11 cellular contexts compared by ENCODE assay signal in the genomic region with DNA sequence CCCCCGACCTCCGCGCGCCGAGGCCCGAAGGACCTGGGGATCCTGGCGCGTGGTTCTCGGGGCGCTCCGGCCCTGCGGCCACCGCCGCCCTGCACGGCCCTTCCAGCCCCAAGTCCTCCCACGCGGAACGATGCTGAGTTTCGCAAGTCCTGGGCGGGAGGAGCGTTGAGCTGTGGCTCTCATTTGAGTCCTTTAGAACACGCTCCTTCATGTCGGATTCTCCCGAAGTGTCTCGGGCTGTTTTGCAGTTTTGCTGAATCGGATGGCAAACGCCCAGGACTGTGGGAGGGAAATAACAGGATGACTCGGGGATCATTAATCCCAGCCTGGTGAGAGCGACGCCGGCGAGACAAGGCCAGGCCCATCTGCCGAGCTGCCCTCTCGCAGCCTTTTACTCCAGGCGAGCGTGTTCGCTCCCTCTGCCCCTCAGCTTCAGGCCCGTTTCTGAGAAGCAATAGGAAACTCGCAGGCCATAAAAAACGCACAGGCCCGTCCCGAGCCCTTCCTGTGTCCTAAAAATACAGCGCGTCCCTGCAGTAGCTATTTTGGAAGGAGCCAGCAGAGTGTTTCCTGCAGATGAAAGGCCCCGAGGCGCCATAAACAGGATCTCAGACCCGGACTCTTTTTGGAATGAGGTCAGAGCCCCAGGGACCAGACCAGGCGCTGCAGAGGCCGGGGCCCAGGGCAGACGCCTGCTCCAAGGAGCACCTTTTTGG.
DNase-seq lines count a peak whose midpoint lies in the region; ATAC-seq and TF ChIP-seq lines count a peak whose summit lies in the region.
"Had no signal": no experiment of that assay in that cellular context is flagged by ENCODE, and none has a peak within 500 bp of the region (broad histone marks: within the 10 kb centered on the region; RNA-seq: fewer than 3 reads in every experiment).

No MANE protein-coding gene starts in this region.

- H3K36me3 Mint-ChIP-seq in activated T-cell treated with anti-CD3 and anti-CD28 coated beads, Interleukin-2, amount 50 U/mL, for 24 hours (ENCODE audit: low read depth), result no peaks in the 10 kb centered on the region
- H3K36me3 Mint-ChIP-seq in activated T-cell treated with anti-CD3 and anti-CD28 coated beads, Interleukin-2, amount 50 U/mL, for 4 hours (ENCODE audit: insufficient read depth), result no peaks in the 10 kb centered on the region
- peaks cover 0 to 4% of the 10 kb centered on the region in 2 donors for H3K36me3 Mint-ChIP-seq in stimulated activated naive B cell treated with anti-CD40 and anti-IgM and Interleukin-4, amounts not matched to agents 10 μg/mL and 1 μg/mL and 100 μg/mL, for 72 hours
- H3K36me3 Mint-ChIP-seq: immature natural killer cell had no signal

- H2BK5ac ChIP-seq in neuronal stem cell (ENCODE audit: low read length), result no peak overlapping the region

- no peaks in the 10 kb centered on the region for H3K27me3 ChIP-seq in neuronal stem cell (ENCODE audit: control insufficient read depth in 3 of 3, insufficient read depth in 3 of 3, low read depth in 1 of 3, low read length in 3 of 3)
- H3K27me3 ChIP-seq in upper lobe of right lung, result no peaks in the 10 kb centered on the region

- H3K4me3 ChIP-seq in neuronal stem cell (ENCODE audit: low read length in 2 of 2) (no peak overlapping the region), upper lobe of right lung (peak overlapping the region; percentile 14)

- intact Hi-C loops in Right ventricle myocardium inferior (cut with DNase I), result loop anchor here (2.0 to 5.0 kb wide), 2 partner anchors 95 to 150 kb away; no protein-coding TSS in a partner anchor
- intact Hi-C loops in upper lobe of right lung (cut with DNase I), result no loop called here

- WGBS in neuronal stem cell (ENCODE audit: extremely low coverage in 2 of 2, insufficient read length in 2 of 2, insufficient replicate concordance in 1 of 2), 2 donors, result no CpG with 5 or more reads among the region's 50 CpGs

- peak overlapping the region; percentile 51 for H2BK120ac ChIP-seq in neuronal stem cell (ENCODE audit: low read depth, low read length)

- no peak overlapping the region for H4K91ac ChIP-seq in neuronal stem cell (ENCODE audit: low read depth, low read length, poor library complexity)

- H2BK12ac ChIP-seq in neuronal stem cell (ENCODE audit: low read length), result peak overlapping the region; percentile 69

- H3K9ac ChIP-seq in neuronal stem cell (ENCODE audit: low read depth, low read length, poor library complexity), result no peak overlapping the region

- no peaks in the 10 kb centered on the region for H3K79me1 ChIP-seq in neuronal stem cell (ENCODE audit: low read depth, low read length)

- H3K23ac ChIP-seq in neuronal stem cell (ENCODE audit: low read depth, low read length, poor library complexity), result no peak overlapping the region

- H3K9me3 ChIP-seq in neuronal stem cell (replicated peaks in 1 of 2; ENCODE audit: control insufficient read depth in 2 of 2, insufficient read depth in 1 of 2, low read depth in 1 of 2, low read length in 2 of 2), result peaks cover 2 to 18% of the 10 kb centered on the region in 2 donors
- H3K9me3 ChIP-seq in upper lobe of right lung, result no peaks in the 10 kb centered on the region

- TF ChIP-seq CTCF in upper lobe of right lung (IDR thresholded peaks at IDR 0.05), result no peak

- H3K9me3 Mint-ChIP-seq in activated T-cell treated with anti-CD3 and anti-CD28 coated beads, Interleukin-2, amount 50 U/mL, for 24 hours, result no peaks in the 10 kb centered on the region
- no peaks in the 10 kb centered on the region for H3K9me3 Mint-ChIP-seq in activated T-cell treated with anti-CD3 and anti-CD28 coated beads, Interleukin-2, amount 50 U/mL, for 4 hours
- H3K9me3 Mint-ChIP-seq in stimulated activated naive B cell treated with anti-CD40 and anti-IgM and Interleukin-4, amounts not matched to agents 10 μg/mL and 1 μg/mL and 100 μg/mL, for 72 hours, result peaks cover 11 to 12% of the 10 kb centered on the region in 2 donors
- H3K9me3 Mint-ChIP-seq: immature natural killer cell had no signal

- no peaks in the 10 kb centered on the region for H3K4me1 Mint-ChIP-seq in activated T-cell treated with anti-CD3 and anti-CD28 coated beads, Interleukin-2, amount 50 U/mL, for 24 hours (ENCODE audit: low read depth)
- H3K4me1 Mint-ChIP-seq in activated T-cell treated with anti-CD3 and anti-CD28 coated beads, Interleukin-2, amount 50 U/mL, for 4 hours (ENCODE audit: low read depth), result no peaks in the 10 kb centered on the region
- H3K4me1 Mint-ChIP-seq in stimulated activated naive B cell treated with anti-CD40 and anti-IgM and Interleukin-4, amounts not matched to agents 10 μg/mL and 1 μg/mL and 100 μg/mL, for 72 hours, result no peaks in the 10 kb centered on the region

- no peak overlapping the region for H3K4ac ChIP-seq in neuronal stem cell (ENCODE audit: low read length)

- no peak for ATAC-seq in activated T-cell treated with anti-CD3 and anti-CD28 coated beads, Interleukin-2, amount 50 U/mL, for 4 hours
- ATAC-seq in Right ventricle myocardium inferior (peak; percentile 70), upper lobe of right lung (peak; percentile 48)
- no peak for ATAC-seq in stimulated activated naive B cell treated with anti-CD40 and anti-IgM and Interleukin-4, amounts not matched to agents 10 μg/mL and 1 μg/mL and 100 μg/mL, for 72 hours (replicated peaks)

- H3K4me2 ChIP-seq in neuronal stem cell (ENCODE audit: insufficient read depth, low read length, poor library complexity, severe bottlenecking), result no peak overlapping the region

- no peak overlapping the region for H3K4me3 Mint-ChIP-seq in activated T-cell treated with anti-CD3 and anti-CD28 coated beads, Interleukin-2, amount 50 U/mL, for 24 hours
- no peak overlapping the region for H3K4me3 Mint-ChIP-seq in activated T-cell treated with anti-CD3 and anti-CD28 coated beads, Interleukin-2, amount 50 U/mL, for 4 hours
- no peak overlapping the region for H3K4me3 Mint-ChIP-seq in stimulated activated naive B cell treated with anti-CD40 and anti-IgM and Interleukin-4, amounts not matched to agents 10 μg/mL and 1 μg/mL and 100 μg/mL, for 72 hours
- H3K4me3 Mint-ChIP-seq: immature natural killer cell had no signal

- H4K8ac ChIP-seq in neuronal stem cell (ENCODE audit: low read depth, low read length), result no peak overlapping the region

- no peak overlapping the region for H3K14ac ChIP-seq in neuronal stem cell (ENCODE audit: low read length)

- H3K27me3 Mint-ChIP-seq in activated T-cell treated with anti-CD3 and anti-CD28 coated beads, Interleukin-2, amount 50 U/mL, for 24 hours, result peaks cover 5% of the 10 kb centered on the region
- no peaks in the 10 kb centered on the region for H3K27me3 Mint-ChIP-seq in activated T-cell treated with anti-CD3 and anti-CD28 coated beads, Interleukin-2, amount 50 U/mL, for 4 hours (ENCODE audit: low read depth)
- H3K27me3 Mint-ChIP-seq in stimulated activated naive B cell treated with anti-CD40 and anti-IgM and Interleukin-4, amounts not matched to agents 10 μg/mL and 1 μg/mL and 100 μg/mL, for 72 hours, result peaks cover 8 to 12% of the 10 kb centered on the region in 2 donors

- peak overlapping the region; percentile 85 for H2AK5ac ChIP-seq in neuronal stem cell (ENCODE audit: low read depth, low read length)

- no peak overlapping the region for H3K27ac Mint-ChIP-seq in activated T-cell treated with anti-CD3 and anti-CD28 coated beads, Interleukin-2, amount 50 U/mL, for 24 hours
- H3K27ac Mint-ChIP-seq in stimulated activated naive B cell treated with anti-CD40 and anti-IgM and Interleukin-4, amounts not matched to agents 10 μg/mL and 1 μg/mL and 100 μg/mL, for 72 hours, result no peak overlapping the region

- peak overlapping the region; percentile 70 for H3K18ac ChIP-seq in neuronal stem cell (ENCODE audit: low read length)

- H2AFZ ChIP-seq in neuronal stem cell (ENCODE audit: low read length), result no peak overlapping the region

- peak; percentile 13 for DNase-seq in activated T-cell treated with anti-CD3 and anti-CD28 coated beads, Interleukin-2, amount 50 U/mL, for 24 hours
- no peak for DNase-seq in activated T-cell treated with anti-CD3 and anti-CD28 coated beads, Interleukin-2, amount 50 U/mL, for 4 hours
- no peak for DNase-seq in Right ventricle myocardium inferior (ENCODE audit: missing footprints)
- DNase-seq in neuronal stem cell (ENCODE audit: low spot score), result no peak
- DNase-seq in upper lobe of right lung, result peak; percentile 73
- DNase-seq in stimulated activated naive B cell treated with anti-CD40 and anti-IgM and Interleukin-4, amounts not matched to agents 10 μg/mL and 1 μg/mL and 100 μg/mL, for 72 hours, result no peak
- no peak for DNase-seq in medulla oblongata (ENCODE audit: extremely low spot score)
- no peak for DNase-seq in middle frontal gyrus (ENCODE audit: extremely low spot score, low spot score)
- DNase-seq: amygdala, immature natural killer cell had no signal

- H3K4me1 ChIP-seq in neuronal stem cell (ENCODE audit: control insufficient read depth in 2 of 2, insufficient read depth in 1 of 2, low read depth in 1 of 2, low read length in 2 of 2) (peaks cover 0 to 9% of the 10 kb centered on the region in 2 donors), upper lobe of right lung (peaks cover 5% of the 10 kb centered on the region)

- no peak overlapping the region for H3K27ac ChIP-seq in neuronal stem cell (replicated peaks; ENCODE audit: low read length)
- H3K27ac ChIP-seq in upper lobe of right lung, result peak overlapping the region; percentile 68
- H3K27ac ChIP-seq: epithelial cell of prostate had no signal

- H3K36me3 ChIP-seq in neuronal stem cell (replicated peaks in 1 of 2; ENCODE audit: control insufficient read depth in 2 of 2, insufficient read depth in 2 of 2, low read length in 2 of 2) (no peaks in the 10 kb centered on the region), upper lobe of right lung (no peaks in the 10 kb centered on the region)

- peak overlapping the region; percentile 95 for H2BK15ac ChIP-seq in neuronal stem cell (ENCODE audit: low read length)

Comparison
In these comparisons a context has a peak if more than half of its experiments do, and no peak if none do; other contexts are left out.
1. DNase-seq: peak in activated T-cell treated with anti-CD3 and anti-CD28 coated beads, Interleukin-2, amount 50 U/mL, for 24 hours (single experiment) and upper lobe of right lung (single experiment); none in activated T-cell treated with anti-CD3 and anti-CD28 coated beads, Interleukin-2, amount 50 U/mL, for 4 hours (single experiment), Right ventricle myocardium inferior (single experiment), neuronal stem cell (single experiment), stimulated activated naive B cell treated with anti-CD40 and anti-IgM and Interleukin-4, amounts not matched to agents 10 μg/mL and 1 μg/mL and 100 μg/mL, for 72 hours (single experiment), medulla oblongata (single experiment) and middle frontal gyrus (single experiment).
2. ATAC-seq: peak in Right ventricle myocardium inferior (single experiment) and upper lobe of right lung (single experiment); none in activated T-cell treated with anti-CD3 and anti-CD28 coated beads, Interleukin-2, amount 50 U/mL, for 4 hours (0 of 2) and stimulated activated naive B cell treated with anti-CD40 and anti-IgM and Interleukin-4, amounts not matched to agents 10 μg/mL and 1 μg/mL and 100 μg/mL, for 72 hours (0 of 2).